9 cellular contexts compared by ENCODE assay signal in the genomic region with DNA sequence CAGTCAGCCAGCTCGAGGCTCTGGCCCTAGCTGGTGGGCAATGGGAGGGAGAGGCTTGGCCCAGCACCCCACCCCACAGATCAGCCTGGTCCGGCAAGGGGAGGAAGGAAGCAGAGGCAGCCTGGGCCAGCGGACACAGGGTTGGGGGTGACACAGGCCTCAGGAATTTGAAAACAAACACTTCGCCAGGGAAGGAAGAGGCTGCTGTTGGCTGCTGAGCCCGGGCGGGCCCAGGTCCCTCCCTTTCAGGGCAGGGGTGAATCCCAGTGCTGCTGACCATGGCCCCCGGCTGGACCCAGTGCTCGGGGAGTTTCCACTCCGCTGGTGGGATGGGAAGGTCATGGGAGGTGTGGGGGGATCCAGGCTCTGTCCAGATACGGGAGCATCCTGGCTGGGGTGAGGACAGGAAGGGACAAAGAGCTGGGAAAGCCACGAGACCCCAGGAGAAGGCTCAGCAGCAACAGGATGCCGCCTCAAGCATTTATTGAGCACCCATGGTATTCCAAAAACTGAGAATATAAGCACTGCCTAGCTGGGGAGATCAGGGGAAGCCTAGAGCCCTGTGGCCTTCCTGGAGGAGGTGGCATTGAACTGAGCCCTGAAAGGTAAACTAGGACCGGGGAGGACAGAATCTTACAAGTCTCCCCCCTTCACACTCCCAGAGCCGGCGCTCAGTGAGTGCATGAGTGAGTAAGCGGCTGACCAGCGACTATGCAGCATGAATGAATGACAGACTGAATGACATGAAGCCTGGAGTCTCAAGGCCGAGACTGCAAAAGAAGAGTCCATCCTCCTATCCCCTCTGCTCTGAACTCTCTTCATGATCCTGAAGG. TPM values are rescaled to one million over a fixed set of nuclear protein-coding genes. Genes with fewer than 3 reads are reported as not detected.
DNase-seq lines count a peak whose midpoint lies in the region; ATAC-seq and TF ChIP-seq lines count a peak whose summit lies in the region.
"Had no signal": no experiment of that assay in that cellular context is flagged by ENCODE, and none has a peak within 500 bp of the region (broad histone marks: within the 10 kb centered on the region; RNA-seq: fewer than 3 reads in every experiment).

No MANE protein-coding gene starts in this region.

- peak overlapping the region; percentile 51 for H3K27ac ChIP-seq in iPS-18a (ENCODE audit: low read length)
- H3K27ac ChIP-seq: VCaP had no signal

- DNase-seq in H7 (peak; percentile 91), astrocyte of the spinal cord (ENCODE audit: low read depth, low spot score) (peak; percentile 92)
- DNase-seq in activated CD8-positive, alpha-beta memory T cell treated with anti-CD3 and anti-CD28 coated beads, Interleukin-2, amount 50 U/mL, for 48 hours = no peak
- DNase-seq in stimulated activated CD4-positive, alpha-beta T cell treated with anti-CD3 and anti-CD28 coated beads, Interleukin-4, amount 100 ng/mL, for 24 hours = no peak

- ATAC-seq in GM21717 (IDR thresholded peaks at IDR 0.05; ENCODE audit: unreplicated experiment) (no peak), GM19023 (IDR thresholded peaks at IDR 0.05; ENCODE audit: unreplicated experiment) (no peak)

- no peaks in the 10 kb centered on the region for H3K9me3 ChIP-seq in iPS-18a (ENCODE audit: control insufficient read depth, low read depth, low read length)
- no peaks in the 10 kb centered on the region for H3K9me3 ChIP-seq in skeletal muscle satellite cell (replicated peaks; ENCODE audit: low read length)

- H3K4me2 ChIP-seq in skeletal muscle satellite cell (ENCODE audit: low read length) = peak overlapping the region; percentile 71

- in situ Hi-C loops in astrocyte of the spinal cord (cut with HindIII; ENCODE audit: low sequenced_read_pairs) = no loop called here

- TF ChIP-seq CTCF in astrocyte of the spinal cord (IDR thresholded peaks at IDR 0.05; ENCODE audit: low read depth, low read length) = no peak

- H3K9ac ChIP-seq in iPS-18a (ENCODE audit: low read length) = peak overlapping the region; percentile 38
- peak overlapping the region; percentile 82 for H3K9ac ChIP-seq in skeletal muscle satellite cell (ENCODE audit: low read depth, low read length)

- H3K4me1 ChIP-seq in iPS-18a (ENCODE audit: control insufficient read depth, low read depth, low read length) = peaks cover 9% of the 10 kb centered on the region
- peaks cover 46% of the 10 kb centered on the region for H3K4me1 ChIP-seq in skeletal muscle satellite cell (ENCODE audit: control insufficient read depth, insufficient read depth, low read length)

- no peaks in the 10 kb centered on the region; the same call in 1 of the 2 replicates for H3K27me3 ChIP-seq in H7 (ENCODE audit: control insufficient read depth, insufficient read depth, low read length)
- no peaks in the 10 kb centered on the region for H3K27me3 ChIP-seq in iPS-18a (ENCODE audit: control insufficient read depth, insufficient read depth, low read length)
- H3K27me3 ChIP-seq in skeletal muscle satellite cell (ENCODE audit: control insufficient read depth, insufficient read depth, low read length) = no peaks in the 10 kb centered on the region

- H3K4me3 ChIP-seq in H7 (ENCODE audit: insufficient read depth, low read depth, low read length) (no peak overlapping the region), astrocyte of the spinal cord (ENCODE audit: low read depth, low read length) (no peak overlapping the region), iPS-18a (ENCODE audit: low read length) (no peak overlapping the region), skeletal muscle satellite cell (ENCODE audit: low read length) (peak overlapping the region; percentile 30)

- no peaks in the 10 kb centered on the region for H3K36me3 ChIP-seq in H7 (replicated peaks; ENCODE audit: control insufficient read depth, insufficient read depth, low read length)
- no peaks in the 10 kb centered on the region for H3K36me3 ChIP-seq in iPS-18a (ENCODE audit: control insufficient read depth, low read depth, low read length)
- no peaks in the 10 kb centered on the region for H3K36me3 ChIP-seq in skeletal muscle satellite cell (ENCODE audit: insufficient read depth, low read length)

RNA-seq across cellular contexts. Expression of gene EPHA2, which starts 26.2 kb away (rescaled TPM):
- 43.3 and 63.5 TPM in 2 replicates for total RNA-seq in H7 (2014; rRNA removed; shearing (Covaris generic))
- total RNA-seq in skeletal muscle satellite cell (2012; rRNA removed) = 8.3 and 8.4 TPM in 2 replicates

RNA-seq across cellular contexts. Expression of gene ARHGEF19, which starts 30.3 kb away (rescaled TPM):
- total RNA-seq in H7 (2014; rRNA removed; shearing (Covaris generic)) = 16.2 and 21.0 TPM in 2 replicates
- 4.6 and 4.8 TPM in 2 replicates for total RNA-seq in skeletal muscle satellite cell (2012; rRNA removed)

RNA-seq across cellular contexts. Expression of gene CPLANE2, which starts 54.9 kb away (rescaled TPM):
- total RNA-seq in H7 (2014; rRNA removed; shearing (Covaris generic)) = 6.4 and 9.1 TPM in 2 replicates
- total RNA-seq in skeletal muscle satellite cell (2012; rRNA removed) = 7.6 and 10.9 TPM in 2 replicates

Comparison
In these comparisons a context has a peak if more than half of its experiments do, and no peak if none do; other contexts are left out.
1. DNase-seq: peak in H7 (single experiment) and astrocyte of the spinal cord (single experiment); none in activated CD8-positive, alpha-beta memory T cell treated with anti-CD3 and anti-CD28 coated beads, Interleukin-2, amount 50 U/mL, for 48 hours (single experiment) and stimulated activated CD4-positive, alpha-beta T cell treated with anti-CD3 and anti-CD28 coated beads, Interleukin-4, amount 100 ng/mL, for 24 hours (single experiment).